Comparison of ENCODE assay signal across 1 cellular context in the genomic region with DNA sequence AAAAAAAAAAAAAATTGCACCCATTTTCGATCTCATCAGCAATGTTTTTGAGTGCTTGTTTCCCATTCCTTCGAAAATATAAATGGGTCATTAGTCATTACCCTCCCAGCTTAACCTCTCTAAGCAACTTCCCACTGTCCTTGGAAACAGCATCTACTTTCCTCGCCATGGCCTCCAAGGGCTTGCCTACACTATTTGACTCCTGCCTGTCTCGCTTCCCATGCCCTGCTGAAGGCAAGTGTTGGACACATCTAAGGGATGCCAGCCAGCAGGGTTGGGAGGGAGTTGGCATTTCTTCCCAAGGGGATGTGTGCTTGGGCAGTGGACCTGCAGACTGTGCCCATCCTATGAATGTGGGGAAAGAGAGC.
TF ChIP-seq lines count a peak whose summit lies in the region.

No MANE protein-coding gene starts in this region.

TF ChIP-seq in SK-N-SH, 30 proteins besides CTCF, POLR2A, EP300 and RAD21 (continued from another document):
- no peak for TF ChIP-seq FOXJ3 (CRISPR knock-in tag; IDR thresholded peaks at IDR 0.05)
- no peak for TF ChIP-seq MXI1 (IDR thresholded peaks at IDR 0.05; ENCODE audit: low read depth, low read length)
- no peak for TF ChIP-seq RFX5 (IDR thresholded peaks at IDR 0.05; ENCODE audit: low read length)
- no peak for TF ChIP-seq RCOR1 (IDR thresholded peaks at IDR 0.05; ENCODE audit: low read length)
- TF ChIP-seq NRF1 (IDR thresholded peaks at IDR 0.05; ENCODE audit: low read depth, low read length): no peak
- TF ChIP-seq TAF1 (IDR thresholded peaks at IDR 0.05; ENCODE audit: borderline replicate concordance, low read depth, low read length): no peak
- TF ChIP-seq POLR2AphosphoS5 (IDR thresholded peaks at IDR 0.05; ENCODE audit: low read depth, low read length): no peak
